ENCODE assay signal across 8 cellular contexts in genomic region chr9:97696025-97696822, GRCh38. TPM values are rescaled to one million over a fixed set of nuclear protein-coding genes. Genes with fewer than 3 reads are reported as not detected.
DNase-seq lines count a peak whose midpoint lies in the region; ATAC-seq and TF ChIP-seq lines count a peak whose summit lies in the region.

No MANE protein-coding gene starts in this region.

- peak overlapping the region; percentile 91 for H3K27ac ChIP-seq in right cardiac atrium (ENCODE audit: low read length)
- peak overlapping the region; percentile 85 for H3K27ac ChIP-seq in skeletal muscle tissue (ENCODE audit: low read depth, low read length)

- H3K27ac Mint-ChIP-seq in activated B cell treated with CpG ODN at 0.5 μM for 24 hours, result peak overlapping the region; percentile 94

- no peak for DNase-seq in activated B cell treated with CpG ODN at 0.5 μM for 24 hours
- no peak for DNase-seq in right cardiac atrium
- no peak for DNase-seq in GM20000 (ENCODE audit: low spot score)
- DNase-seq in NCI-H1930 (lab: John Stamatoyannopoulos, UW), result no peak

- H3K4me3 Mint-ChIP-seq in activated B cell treated with CpG ODN at 0.5 μM for 24 hours, result peak overlapping the region; percentile 90

- peaks cover 11% of the 10 kb centered on the region; the same call in 1 of the 2 replicates for H3K4me1 ChIP-seq in ES-I3 (ENCODE audit: insufficient read depth, low read length)
- H3K4me1 ChIP-seq in right cardiac atrium (ENCODE audit: control insufficient read depth, insufficient read depth, low read length), result no peaks in the 10 kb centered on the region
- peaks cover 22 to 23% (median 22%) of the 10 kb centered on the region in 3 donors for H3K4me1 ChIP-seq in skeletal muscle tissue (ENCODE audit: control insufficient read depth in 3 of 3, insufficient read depth in 3 of 3, low read length in 3 of 3)

- ATAC-seq in HG03064 (IDR thresholded peaks at IDR 0.05; ENCODE audit: low read depth, unreplicated experiment) (peak; percentile 22), activated B cell treated with CpG ODN at 0.5 μM for 24 hours (ENCODE audit: low read depth) (no peak), right cardiac atrium (no peak), GM19035 (IDR thresholded peaks at IDR 0.05; ENCODE audit: unreplicated experiment) (no peak)

- H3K9me3 Mint-ChIP-seq in activated B cell treated with CpG ODN at 0.5 μM for 24 hours, result no peaks in the 10 kb centered on the region

- POLR2A ChIA-PET in activated B cell treated with CpG ODN at 0.5 μM for 24 hours (lab: Charles Lee), result interaction anchor here (0.6 to 3.8 kb wide), 10 partner anchors 9 to 561 kb away, joined by 3 to 31 read pairs (median 4); partner anchors contain the start of genes ANP32B, NCBP1, TBC1D2 and TRMO

- H3K4me3 ChIP-seq in right cardiac atrium (ENCODE audit: low read length), result peak overlapping the region; percentile 68
- H3K4me3 ChIP-seq in skeletal muscle tissue (ENCODE audit: low read length in 3 of 3), result peak overlapping the region; percentile 78 to 89 (median 83)

- intact Hi-C loops in activated B cell treated with CpG ODN at 0.5 μM for 24 hours (cut with micrococcal nuclease), result loop anchor here (5.0 to 10.0 kb wide), 4 partner anchors 156 to 1099 kb away; partner anchors contain the start of genes ANKS6, FOXE1, NANS and ZNF510
- intact Hi-C loops in right cardiac atrium (cut with DNase I), result no loop called here

- WGBS in right cardiac atrium, result 9% methylated on average over 11 of the region's 11 CpGs

- no peaks in the 10 kb centered on the region for H3K27me3 ChIP-seq in right cardiac atrium (ENCODE audit: control insufficient read depth, insufficient read depth)
- no peaks in the 10 kb centered on the region for H3K27me3 ChIP-seq in skeletal muscle tissue (ENCODE audit: control insufficient read depth in 3 of 3, insufficient read depth in 3 of 3, low read length in 3 of 3)

- no peaks in the 10 kb centered on the region for H3K36me3 ChIP-seq in ES-I3 (ENCODE audit: insufficient read depth, low read length)
- H3K36me3 ChIP-seq in skeletal muscle tissue (ENCODE audit: control insufficient read depth in 3 of 3, insufficient read depth in 3 of 3, low read length in 3 of 3), result peaks cover 3 to 10% (median 5%) of the 10 kb centered on the region in 3 donors

- H3K4me1 Mint-ChIP-seq in activated B cell treated with CpG ODN at 0.5 μM for 24 hours, result peaks cover 60% of the 10 kb centered on the region

- H3K9ac ChIP-seq in ES-I3 (ENCODE audit: low read depth, low read length) (peak overlapping the region; percentile 95), skeletal muscle tissue (ENCODE audit: low read depth in 1 of 3, low read length in 3 of 3) (peak overlapping the region; percentile 69 to 97 (median 93))

- peaks cover 24% of the 10 kb centered on the region for H3K36me3 Mint-ChIP-seq in activated B cell treated with CpG ODN at 0.5 μM for 24 hours (ENCODE audit: low read depth)

- H3K9me3 ChIP-seq in ES-I3 (ENCODE audit: control insufficient read depth, insufficient read depth, low read length) (no peaks in the 10 kb centered on the region), right cardiac atrium (ENCODE audit: control insufficient read depth, low read length) (no peaks in the 10 kb centered on the region), skeletal muscle tissue (ENCODE audit: control insufficient read depth in 3 of 3, low read length in 3 of 3) (no peaks in the 10 kb centered on the region)

- H3K27me3 Mint-ChIP-seq in activated B cell treated with CpG ODN at 0.5 μM for 24 hours, result peaks cover 2% of the 10 kb centered on the region

- TF ChIP-seq CTCF in activated B cell treated with CpG ODN at 0.5 μM for 24 hours (IDR thresholded peaks at IDR 0.05), result no peak
- no peak for TF ChIP-seq CTCF in GM20000 (IDR thresholded peaks at IDR 0.05; ENCODE audit: extremely low read depth, missing control alignments)

- CTCF ChIA-PET in activated B cell treated with CpG ODN at 0.5 μM for 24 hours (lab: Charles Lee), result interaction anchor here (1.2 to 1.6 kb wide), 2 partner anchors 8 to 217 kb away, joined by 3 to 4 read pairs; no protein-coding TSS in a partner anchor

RNA-seq across cellular contexts. Expression of gene XPA, which starts 0.9 kb away (rescaled TPM):
- total RNA-seq in activated B cell treated with CpG ODN at 0.5 μM for 24 hours (14.4 and 18.1 TPM in 2 replicates), right cardiac atrium (10 to 100 TPM in 2 of 4 donors, 1 to 10 TPM in 2; 7.1 to 10.7 (median 10.3) TPM), skeletal muscle tissue (8.9 TPM)
- polyA plus RNA-seq in right cardiac atrium, result 9.8 TPM
